Comparison of ENCODE assay signal across 8 cellular contexts in genomic region chr16:30445408-30446202, GRCh38. TPM values are rescaled to one million over a fixed set of nuclear protein-coding genes. Genes with fewer than 3 reads are reported as not detected.
DNase-seq lines count a peak whose midpoint lies in the region; ATAC-seq, FAIRE-seq and TF ChIP-seq lines count a peak whose summit lies in the region.

Gene SEPHS2, minus strand, starts transcription at chr16:30445874. Its CDS starts 147 bp downstream, at chr16:30445727.

- H3K79me2 ChIP-seq in ACC112 (ENCODE audit: control insufficient read depth, insufficient read depth, low read length, unreplicated experiment), result peaks cover 20% of the 10 kb centered on the region

- H3K4me3 ChIP-seq in ACC112 (ENCODE audit: low read depth, low read length) (peak within 1 kb of the TSS; percentile 97), WI38 (ENCODE audit: low read depth, low read length) (peak within 1 kb of the TSS; percentile 92), bronchial epithelial cell (ENCODE audit: low read depth, low read length) (peak within 1 kb of the TSS; percentile 61)

- TF ChIP-seq CTCF in WI38 (IDR thresholded peaks at IDR 0.05; ENCODE audit: low read depth, low read length) (peak; percentile 51), bronchial epithelial cell (IDR thresholded peaks at IDR 0.05; ENCODE audit: insufficient read depth, low read length, severe bottlenecking) (peak; percentile 48)

- peak; percentile 99 for DNase-seq in NCI-H2227 (lab: John Stamatoyannopoulos, UW; ENCODE audit: unreplicated experiment)
- DNase-seq in bronchial epithelial cell (ENCODE audit: low read depth), result peak; percentile 93
- DNase-seq in immature natural killer cell, result peak; percentile 93 to 94 (median 94)
- peak; percentile 93 for DNase-seq in smooth muscle cell of the brain vasculature (ENCODE audit: low read depth, low spot score)

- FAIRE-seq in bronchial epithelial cell (lab: Jason Lieb, UNC), result no peak

- H3K27ac ChIP-seq in ACC112 (ENCODE audit: low read depth, low read length), result peak within 1 kb of the TSS; percentile 82

- peak within 1 kb of the TSS; percentile 100 for H2AFZ ChIP-seq in ACC112 (ENCODE audit: low read length, unreplicated experiment)

- H3K27me3 ChIP-seq in ACC112 (ENCODE audit: insufficient read depth, low read length) (no peaks in the 10 kb centered on the region), bronchial epithelial cell (ENCODE audit: control insufficient read depth, insufficient read depth, low read length) (no peaks in the 10 kb centered on the region)

- H3K36me3 Mint-ChIP-seq in immature natural killer cell, result peaks cover 6 to 14% (median 12%) of the 10 kb centered on the region in 3 donors

- H3K27me3 Mint-ChIP-seq in immature natural killer cell (ENCODE audit: low read depth in 3 of 3), result peaks cover 6 to 8% (median 7%) of the 10 kb centered on the region in 3 donors

- peak within 1 kb of the TSS; percentile 86 to 97 (median 96) for H3K27ac Mint-ChIP-seq in immature natural killer cell

- H3K4me1 ChIP-seq in ACC112 (ENCODE audit: control insufficient read depth, insufficient read depth, low read length, unreplicated experiment), result peaks cover 15% of the 10 kb centered on the region

- H3K4me3 Mint-ChIP-seq in immature natural killer cell, result peak within 1 kb of the TSS; percentile 91 to 96 (median 96)

- H3K36me3 ChIP-seq in ACC112 (ENCODE audit: insufficient read depth, low read length), result peaks cover 16% of the 10 kb centered on the region
- peaks cover 2% of the 10 kb centered on the region for H3K36me3 ChIP-seq in bronchial epithelial cell (ENCODE audit: control insufficient read depth, insufficient read depth, low read length)

- H3K9me3 Mint-ChIP-seq in immature natural killer cell, result no peaks in the 10 kb centered on the region

- peak; percentile 56 for ATAC-seq in GM18861 (IDR thresholded peaks at IDR 0.05; ENCODE audit: unreplicated experiment)
- peak; percentile 83 for ATAC-seq in HG03097 (IDR thresholded peaks at IDR 0.05; ENCODE audit: low FRiP score, unreplicated experiment)

- H3K4me1 Mint-ChIP-seq in immature natural killer cell, result peaks cover 43 to 49% of the 10 kb centered on the region in 2 donors

RNA-seq across cellular contexts. Expression of gene SEPHS2, which starts in this region (rescaled TPM):
- 17.4 and 32.9 TPM in 2 replicates for total RNA-seq in bronchial epithelial cell
- 10 to 100 TPM; 63.6 to 92.2 (median 80.3) TPM for polyA plus RNA-seq in immature natural killer cell

Comparison
In these comparisons a context has a peak if more than half of its experiments do, and no peak if none do; other contexts are left out.
1. Peak in every context shown above with its lines: DNase-seq, ATAC-seq, H3K4me3 ChIP-seq and H3K27ac ChIP-seq.